7 cellular contexts compared by ENCODE assay signal in the genomic region with DNA sequence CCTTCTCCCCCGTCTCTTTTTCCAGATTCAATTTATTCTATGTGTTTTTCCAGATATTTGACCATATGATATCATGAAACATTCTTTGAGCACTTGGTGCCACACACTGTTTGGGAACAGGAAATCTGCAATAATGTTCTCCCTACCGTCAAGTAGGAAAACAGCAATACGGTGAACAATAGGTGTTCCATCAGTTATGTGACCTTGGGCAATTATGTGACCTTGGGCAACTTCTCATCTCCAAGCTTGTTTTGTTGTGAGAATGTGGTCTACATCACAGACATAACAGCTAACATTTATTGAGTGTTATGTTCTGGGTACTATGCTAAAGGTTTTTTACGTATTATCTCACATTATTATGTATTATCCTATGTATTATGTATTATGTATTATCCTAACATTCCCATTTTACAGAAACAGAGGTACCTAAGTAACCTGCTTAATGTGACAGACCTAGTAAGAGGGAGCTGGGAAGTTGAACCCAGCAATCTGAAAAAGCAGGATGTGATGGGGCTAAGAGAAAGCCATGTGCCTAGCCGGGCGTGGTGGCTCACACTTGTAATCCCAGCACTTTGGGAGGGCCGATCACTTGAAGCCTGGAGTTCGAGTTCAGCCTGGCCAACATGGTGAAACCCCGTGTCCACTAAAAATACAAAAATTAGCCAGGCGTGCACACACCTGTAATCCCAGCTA. TPM values are rescaled to one million over a fixed set of nuclear protein-coding genes. Genes with fewer than 3 reads are reported as not detected.
A peak's percentile ranks its signal among the peaks of the same experiment; 100 is the strongest.
DNase-seq lines count a peak whose midpoint lies in the region; ATAC-seq and TF ChIP-seq lines count a peak whose summit lies in the region.

No MANE protein-coding gene starts in this region.

- no peaks in the 10 kb centered on the region for H3K27me3 ChIP-seq in GM23338 (ENCODE audit: insufficient read depth)
- H3K27me3 ChIP-seq in RWPE2 (ENCODE audit: insufficient read depth, poor library complexity, severe bottlenecking), result no peaks in the 10 kb centered on the region
- H3K27me3 ChIP-seq in fibroblast of lung (ENCODE audit: control insufficient read depth, insufficient read depth, low read length), result no peaks in the 10 kb centered on the region

- no peaks in the 10 kb centered on the region for H3K36me3 ChIP-seq in GM23338 (ENCODE audit: insufficient read depth)
- peaks cover 33% of the 10 kb centered on the region for H3K36me3 ChIP-seq in RWPE2 (ENCODE audit: low read depth)
- no peaks in the 10 kb centered on the region for H3K36me3 ChIP-seq in fibroblast of lung (ENCODE audit: control insufficient read depth, insufficient read depth, low read length)

- peaks cover 4% of the 10 kb centered on the region; the same call in 1 of the 2 replicates for H3F3A ChIP-seq in GM23338 (replicated peaks; ENCODE audit: low read depth)

- no peak overlapping the region for H2AFZ ChIP-seq in GM23338
- no peak overlapping the region for H2AFZ ChIP-seq in fibroblast of lung (ENCODE audit: low read length)

- peaks cover 15% of the 10 kb centered on the region for H3K4me1 ChIP-seq in GM23338 (ENCODE audit: insufficient read depth)
- peaks cover 34% of the 10 kb centered on the region for H3K4me1 ChIP-seq in RWPE2 (ENCODE audit: insufficient read depth, poor library complexity, severe bottlenecking)
- peaks cover 4% of the 10 kb centered on the region for H3K4me1 ChIP-seq in fibroblast of lung (ENCODE audit: control insufficient read depth, extremely low read depth, insufficient read depth, low read length)

- H3K4me3 Mint-ChIP-seq in GM23338, result peak overlapping the region; percentile 96

- H3K36me3 Mint-ChIP-seq in GM23338 (ENCODE audit: low read depth), result peaks cover 9% of the 10 kb centered on the region

- ATAC-seq in GM23338 (no peak), RWPE2 (ENCODE audit: low read depth) (no peak), HG03439 (IDR thresholded peaks at IDR 0.05; ENCODE audit: unreplicated experiment) (no peak)

- DNase-seq in GM23338 (ENCODE audit: low spot score) (no peak), RWPE2 (ENCODE audit: low spot score) (no peak), fibroblast of lung (ENCODE audit: low read depth in 2 of 2) (no peak), skeletal muscle cell (ENCODE audit: low read depth) (no peak), NOMO-1 treated with DMSO at 0.1 percent for 48 hours (lab: John Stamatoyannopoulos, UW; ENCODE audit: unreplicated experiment) (no peak), T-helper 9 cell (no peak)

- peak overlapping the region; percentile 87 for H3K27ac Mint-ChIP-seq in GM23338

- H3K9me2 ChIP-seq in GM23338 (ENCODE audit: insufficient read depth), result no peaks in the 10 kb centered on the region

- H3K27me3 Mint-ChIP-seq in GM23338 (ENCODE audit: insufficient read depth, low read depth, poor library complexity), result peaks cover 5% of the 10 kb centered on the region

- TF ChIP-seq CTCF in GM23338 (conservative IDR thresholded peaks at IDR 0.05; ENCODE audit: low read depth in 2 of 2) (no peak), RWPE2 (IDR thresholded peaks at IDR 0.05; ENCODE audit: poor library complexity, severe bottlenecking) (no peak), fibroblast of lung (conservative IDR thresholded peaks at IDR 0.05 in 1 of 2, IDR thresholded peaks at IDR 0.05 in 1 of 2; ENCODE audit: low read depth in 1 of 2, low read length in 2 of 2) (no peak)

- H3K4me1 Mint-ChIP-seq in GM23338, result peaks cover 22% of the 10 kb centered on the region

- peaks cover 10% of the 10 kb centered on the region for H3K79me2 ChIP-seq in GM23338 (replicated peaks; ENCODE audit: insufficient read depth)
- peaks cover 11% of the 10 kb centered on the region for H3K79me2 ChIP-seq in fibroblast of lung (ENCODE audit: control insufficient read depth, insufficient read depth, low read length)

- H4K20me1 ChIP-seq in GM23338 (replicated peaks; ENCODE audit: insufficient read depth) (no peaks in the 10 kb centered on the region; the same call in 1 of the 2 replicates), fibroblast of lung (ENCODE audit: control insufficient read depth, extremely low read depth, insufficient read depth, low read length) (no peaks in the 10 kb centered on the region)

- H3K27ac ChIP-seq in GM23338 (ENCODE audit: low read depth), result no peak overlapping the region
- H3K27ac ChIP-seq in RWPE2 (ENCODE audit: poor library complexity, severe bottlenecking), result peak overlapping the region; percentile 73
- H3K27ac ChIP-seq in fibroblast of lung (ENCODE audit: insufficient read depth, low read length), result peak overlapping the region; percentile 88

- H3K4me2 ChIP-seq in GM23338, result peak overlapping the region; percentile 80
- peak overlapping the region; percentile 97 for H3K4me2 ChIP-seq in fibroblast of lung (ENCODE audit: extremely low read depth, insufficient read depth, low read length)

- peaks cover under 1% of the 10 kb centered on the region; the same call in 1 of the 3 replicates for H3K9me3 Mint-ChIP-seq in GM23338

- H3K9me3 ChIP-seq in RWPE2 (ENCODE audit: severe bottlenecking), result no peaks in the 10 kb centered on the region
- H3K9me3 ChIP-seq in fibroblast of lung (ENCODE audit: control insufficient read depth, insufficient read depth, low read depth, low read length), result no peaks in the 10 kb centered on the region

- H3K9ac ChIP-seq in fibroblast of lung (ENCODE audit: insufficient read depth, low read length), result no peak overlapping the region

- H3K4me3 ChIP-seq in GM23338, result peak overlapping the region; percentile 81
- H3K4me3 ChIP-seq in RWPE2 (ENCODE audit: severe bottlenecking), result peak overlapping the region; percentile 61
- H3K4me3 ChIP-seq in fibroblast of lung (replicated peaks in 1 of 4; ENCODE audit: control extremely low read depth in 1 of 4, insufficient read depth in 1 of 4, low read depth in 3 of 4, low read length in 4 of 4), result peak overlapping the region; percentile 11 to 92 (median 73)
- H3K4me3 ChIP-seq in skeletal muscle cell (ENCODE audit: low read depth, low read length), result peak overlapping the region; percentile 73

TF ChIP-seq in GM23338, 12 proteins besides CTCF, POLR2A, EP300 and RAD21:
- TF ChIP-seq ZNF114 (CRISPR knock-in tag; IDR thresholded peaks at IDR 0.05) (no peak), JUNB (IDR thresholded peaks at IDR 0.05; ENCODE audit: unreplicated experiment) (no peak), STAT1 (IDR thresholded peaks at IDR 0.05; ENCODE audit: unreplicated experiment) (no peak), EZH2phosphoT487 (IDR thresholded peaks at IDR 0.05; ENCODE audit: unreplicated experiment) (no peak)

RNA-seq across cellular contexts. Expression of gene NEK9, which starts 1.2 kb away (rescaled TPM):
- total RNA-seq in GM23338 (2014; rRNA removed; shearing (Covaris generic)), result 31.1 and 37.3 TPM in 2 replicates
- 13.9 and 16.3 TPM in 2 replicates for polyA plus RNA-seq in GM23338 (2016; fragmentation: Nextera tagmentation; extraction: Ambion mirVana)
- total RNA-seq in fibroblast of lung, result 81.3 and 91.7 TPM in 2 replicates
- polyA plus RNA-seq in fibroblast of lung, result 50.5 and 63.4 TPM in 2 replicates
- 42.9 and 48.1 TPM in 2 replicates for polyA plus RNA-seq in fibroblast of lung (2012)
- polyA minus RNA-seq in fibroblast of lung (ENCODE audit: low replicate concordance), result 20.2 and 26.2 TPM in 2 replicates

RNA-seq across cellular contexts. Expression of gene TMED10, which starts 48.4 kb away (rescaled TPM):
- total RNA-seq in GM23338 (2014; rRNA removed; shearing (Covaris generic)), result 196 and 237 TPM in 2 replicates
- 144 and 180 TPM in 2 replicates for polyA plus RNA-seq in GM23338 (2016; fragmentation: Nextera tagmentation; extraction: Ambion mirVana)
- total RNA-seq in fibroblast of lung, result 173 and 223 TPM in 2 replicates
- polyA plus RNA-seq in fibroblast of lung, result 285 and 333 TPM in 2 replicates
- 224 and 225 TPM in 2 replicates for polyA plus RNA-seq in fibroblast of lung (2012)
- 462 and 538 TPM in 2 replicates for polyA minus RNA-seq in fibroblast of lung (ENCODE audit: low replicate concordance)

RNA-seq across cellular contexts. Expression of gene ZC2HC1C, which starts 58.6 kb away (rescaled TPM):
- 0.90 and 3.7 TPM in 2 replicates for total RNA-seq in GM23338 (2014; rRNA removed; shearing (Covaris generic))
- polyA plus RNA-seq in GM23338 (2016; fragmentation: Nextera tagmentation; extraction: Ambion mirVana) (2.8 and 3.7 TPM in 2 replicates), fibroblast of lung (0.88 and 0.90 TPM in 2 replicates)
- total RNA-seq in fibroblast of lung, result 1.5 and 1.8 TPM in 2 replicates
- 0.90 and 1.2 TPM in 2 replicates for polyA plus RNA-seq in fibroblast of lung (2012)
- polyA minus RNA-seq in fibroblast of lung (ENCODE audit: low replicate concordance), result 0.16 and 2.3 TPM in 2 replicates
